23 cellular contexts compared by ENCODE assay signal in genomic region chr6:74161380-74161779, GRCh38.
"Had no signal": no experiment of that assay in that cellular context is flagged by ENCODE, and none has a peak within 500 bp of the region (broad histone marks: within the 10 kb centered on the region; RNA-seq: fewer than 3 reads in every experiment).

No MANE protein-coding gene starts in this region.

- H3K27me3 ChIP-seq: MG63, SJCRH30 had no signal

- H3K4me3 ChIP-seq: MG63, SJCRH30 had no signal

- H3K27ac ChIP-seq: HL-60, RWPE1, SJCRH30 had no signal

- DNase-seq: Karpas-422, KG1, MG63, NCI-H1092, NCI-H1105 treated with DMSO at 0.1 percent for 48 hours, NCI-H1417 treated with DMSO at 0.1 percent for 48 hours, NCI-H187, NCI-H2029, NCI-H2081 treated with DMSO at 0.1 percent for 48 hours, NCI-H2171, NCI-H226, NCI-H446, NCI-H510A, NCI-H524 treated with DMSO at 0.1 percent for 48 hours, NCI-H69, NCI-H774, PC-3, SHP77 treated with DMSO at 0.1 percent for 48 hours, SJCRH30 had no signal

- H3K36me3 ChIP-seq: MG63, SJCRH30 had no signal

- H3K4me1 ChIP-seq: SJCRH30 had no signal

- H3K9me3 ChIP-seq: MG63, SJCRH30 had no signal

- ATAC-seq: Panc1, PC-3, SK-N-SH treated with all-trans-retinoic acid at 6 μM for 48 hours had no signal
